ENCODE assay signal across 2 cellular contexts in the genomic region with DNA sequence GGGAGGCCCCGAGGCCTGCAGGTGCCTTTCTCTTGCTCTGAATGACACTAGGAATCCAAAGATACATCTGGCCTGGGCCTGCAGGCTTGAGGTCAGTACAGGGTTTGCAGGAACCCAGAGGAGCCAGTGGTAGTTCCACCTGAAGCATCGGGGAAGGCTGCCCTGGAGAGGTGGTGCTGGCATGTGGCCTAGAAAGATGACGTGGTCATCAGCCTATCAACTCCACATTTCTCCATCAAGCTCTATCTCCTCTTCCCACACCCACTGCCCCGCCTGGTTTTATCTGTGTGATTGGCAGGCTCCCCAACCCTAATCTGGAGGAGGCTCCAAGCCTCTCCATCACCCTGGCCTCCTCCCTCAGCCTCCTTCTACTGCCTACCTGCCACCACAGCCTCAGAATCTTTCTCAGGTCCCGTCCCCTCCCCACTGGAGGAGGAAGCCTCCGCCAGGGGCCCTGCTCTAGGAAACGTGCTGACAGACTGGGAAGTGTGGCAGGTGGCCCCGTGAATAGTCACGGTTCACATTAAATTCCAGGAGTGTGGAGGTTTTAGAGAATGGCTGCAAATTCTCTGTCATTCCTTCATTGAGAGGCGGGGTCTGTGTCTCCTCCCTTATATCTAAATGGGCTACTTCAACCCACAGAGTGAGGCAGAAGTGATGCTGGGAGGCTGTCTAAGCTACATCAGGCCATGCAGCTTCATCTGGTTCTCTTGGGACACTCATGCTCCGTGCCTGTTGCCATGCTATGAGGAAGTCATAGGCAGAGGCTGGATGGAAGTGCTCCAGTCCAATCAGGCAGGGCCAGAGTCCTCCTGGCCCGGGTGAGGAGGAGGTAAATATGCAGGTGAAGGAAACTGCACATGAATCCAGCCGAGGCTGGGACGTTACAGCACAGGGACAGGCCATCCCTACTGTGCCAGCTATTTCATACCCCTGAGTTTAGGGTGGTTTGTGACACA.
TF ChIP-seq lines count a peak whose summit lies in the region.

No MANE protein-coding gene starts in this region.

TF ChIP-seq in HCT116, 20 proteins besides CTCF, POLR2A, EP300 and RAD21:
- TF ChIP-seq EGR1 (IDR thresholded peaks at IDR 0.05; ENCODE audit: low read depth) (no peak), CBX3 (IDR thresholded peaks at IDR 0.05; ENCODE audit: low read depth) (no peak)
- TF ChIP-seq, protein P1, sequence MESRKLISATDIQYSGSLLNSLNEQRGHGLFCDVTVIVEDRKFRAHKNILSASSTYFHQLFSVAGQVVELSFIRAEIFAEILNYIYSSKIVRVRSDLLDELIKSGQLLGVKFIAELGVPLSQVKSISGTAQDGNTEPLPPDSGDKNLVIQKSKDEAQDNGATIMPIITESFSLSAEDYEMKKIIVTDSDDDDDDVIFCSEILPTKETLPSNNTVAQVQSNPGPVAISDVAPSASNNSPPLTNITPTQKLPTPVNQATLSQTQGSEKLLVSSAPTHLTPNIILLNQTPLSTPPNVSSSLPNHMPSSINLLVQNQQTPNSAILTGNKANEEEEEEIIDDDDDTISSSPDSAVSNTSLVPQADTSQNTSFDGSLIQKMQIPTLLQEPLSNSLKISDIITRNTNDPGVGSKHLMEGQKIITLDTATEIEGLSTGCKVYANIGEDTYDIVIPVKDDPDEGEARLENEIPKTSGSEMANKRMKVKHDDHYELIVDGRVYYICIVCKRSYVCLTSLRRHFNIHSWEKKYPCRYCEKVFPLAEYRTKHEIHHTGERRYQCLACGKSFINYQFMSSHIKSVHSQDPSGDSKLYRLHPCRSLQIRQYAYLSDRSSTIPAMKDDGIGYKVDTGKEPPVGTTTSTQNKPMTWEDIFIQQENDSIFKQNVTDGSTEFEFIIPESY (IDR thresholded peaks at IDR 0.05; ENCODE audit: extremely low read depth, insufficient replicate concordance, low read length): no peak
TF ChIP-seq in HCT116: peak in this region for 0.

TF ChIP-seq in HepG2, 621 proteins besides CTCF, POLR2A, EP300 and RAD21:
- TF ChIP-seq ZNF569 (CRISPR knock-in tag; IDR thresholded peaks at IDR 0.05; ENCODE audit: borderline replicate concordance) (no peak), ZNF263 (CRISPR knock-in tag; IDR thresholded peaks at IDR 0.05) (peak; percentile 89)
